8 cellular contexts compared by ENCODE assay signal in the genomic region with DNA sequence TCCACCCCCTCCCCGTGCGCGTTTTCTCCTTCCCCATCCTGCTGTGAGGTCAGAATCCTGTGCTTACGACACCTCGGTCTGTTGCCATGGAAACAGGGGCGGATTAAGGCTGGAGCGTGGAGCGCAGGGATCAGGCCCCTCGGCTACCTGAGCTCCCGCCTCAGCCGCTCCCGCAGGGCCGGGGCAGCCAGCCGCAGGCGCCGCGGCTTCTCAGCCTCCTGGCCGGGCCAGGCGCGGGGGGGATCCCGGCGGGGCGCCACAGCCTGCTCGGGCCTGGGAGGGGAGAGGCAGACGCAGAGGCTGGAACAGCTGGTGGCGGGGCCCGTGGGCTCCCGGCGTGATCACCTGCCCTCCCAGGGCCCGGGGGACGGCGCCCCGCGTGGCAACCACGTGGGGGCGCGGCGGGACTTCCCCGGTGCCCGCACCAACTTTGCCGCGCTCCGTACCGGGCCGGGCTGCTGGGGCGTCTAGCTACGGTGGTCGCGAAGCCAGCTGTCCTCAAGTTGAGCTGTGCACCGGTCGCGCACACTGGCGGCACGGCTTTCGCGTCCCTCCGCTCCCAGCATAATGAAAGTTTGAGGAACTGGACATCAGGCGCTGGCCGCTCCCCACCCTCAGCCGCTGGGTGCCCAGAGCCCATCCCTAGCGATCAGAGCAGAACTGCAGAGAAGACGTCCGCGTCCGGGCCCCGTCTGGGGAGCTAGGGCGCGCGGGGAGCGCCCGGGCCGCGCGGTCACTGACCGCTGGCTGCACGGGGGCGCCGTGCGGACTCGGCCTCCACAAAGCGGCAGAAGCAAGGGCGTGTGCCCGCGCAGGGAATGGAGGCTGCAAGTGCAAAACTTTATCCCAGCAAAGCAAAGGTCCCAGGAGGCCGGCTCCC. TPM values are rescaled to one million over a fixed set of nuclear protein-coding genes. Genes with fewer than 3 reads are reported as not detected.
A peak's percentile ranks its signal among the peaks of the same experiment; 100 is the strongest.
DNase-seq lines count a peak whose midpoint lies in the region; ATAC-seq and TF ChIP-seq lines count a peak whose summit lies in the region.

No MANE protein-coding gene starts in this region.

- H3K4me3 ChIP-seq in NB4 (ENCODE audit: low read depth, low read length): no peak overlapping the region
- H3K4me3 ChIP-seq in fibroblast of villous mesenchyme (ENCODE audit: low read depth, low read length): peak overlapping the region; percentile 18

- ATAC-seq in omental fat pad (ENCODE audit: low FRiP score) (peak; percentile 20), HG02588 (IDR thresholded peaks at IDR 0.05; ENCODE audit: unreplicated experiment) (no peak), HG03460 (IDR thresholded peaks at IDR 0.05; ENCODE audit: unreplicated experiment) (no peak), GM21447 (IDR thresholded peaks at IDR 0.05; ENCODE audit: unreplicated experiment) (no peak)

- DNase-seq in D341Med (ENCODE audit: low spot score) (peak; percentile 81), NB4 (ENCODE audit: low read depth) (peak; percentile 49), activated T-cell treated with anti-CD3 and anti-CD28 coated beads for 4 hours (peak; percentile 28), fibroblast of villous mesenchyme (ENCODE audit: low read depth) (no peak), omental fat pad (ENCODE audit: low spot score) (no peak)

- no peak for TF ChIP-seq POLR2A in NB4 (IDR thresholded peaks at IDR 0.05; ENCODE audit: extremely low read depth, insufficient read length)

- TF ChIP-seq CTCF in NB4 (IDR thresholded peaks at IDR 0.05; ENCODE audit: low read depth, low read length) (no peak), fibroblast of villous mesenchyme (IDR thresholded peaks at IDR 0.05; ENCODE audit: insufficient read depth, low read depth, low read length) (no peak), omental fat pad (IDR thresholded peaks at IDR 0.05) (no peak)

RNA-seq across cellular contexts. Expression of gene RTN4RL1, which starts 1.2 kb away (rescaled TPM):
- total RNA-seq in fibroblast of villous mesenchyme (0.43 TPM in 1 of 2 replicates, not detected in the other), omental fat pad (1 to 10 TPM; 4.5 to 5.2 (median 4.6) TPM)

RNA-seq across cellular contexts. Expression of gene DPH1, which starts 6.0 kb away (rescaled TPM):
- total RNA-seq in fibroblast of villous mesenchyme (45.1 and 58.7 TPM in 2 replicates), omental fat pad (10 to 100 TPM; 36.8 to 53.1 (median 37.6) TPM)

RNA-seq across cellular contexts. Expression of gene OVCA2, which starts 17.9 kb away (rescaled TPM):
- total RNA-seq in fibroblast of villous mesenchyme (48.4 and 61.8 TPM in 2 replicates), omental fat pad (10 to 100 TPM; 21.1 to 30.4 (median 26.2) TPM)

RNA-seq across cellular contexts. Expression of gene HIC1, which starts 31.0 kb away (rescaled TPM):
- total RNA-seq in fibroblast of villous mesenchyme (81.6 and 102 TPM in 2 replicates), omental fat pad (10 to 100 TPM in 3 of 4 donors, 1 to 10 TPM in 1; 9.9 to 63.8 (median 37.3) TPM)

Comparison
In these comparisons a context has a peak if more than half of its experiments do, and no peak if none do; other contexts are left out.
1. DNase-seq: peak in D341Med (single experiment), NB4 (single experiment) and activated T-cell treated with anti-CD3 and anti-CD28 coated beads for 4 hours (single experiment); none in fibroblast of villous mesenchyme (single experiment) and omental fat pad (single experiment).